7 cellular contexts compared by ENCODE assay signal in genomic region chr12:64626588-64626987, GRCh38. TPM values are rescaled to one million over a fixed set of nuclear protein-coding genes. Genes with fewer than 3 reads are reported as not detected.
A peak's percentile ranks its signal among the peaks of the same experiment; 100 is the strongest.
DNase-seq lines count a peak whose midpoint lies in the region; ATAC-seq and TF ChIP-seq lines count a peak whose summit lies in the region.
"Not testable (repeated sequence)": the region's sequence is repeated elsewhere in the genome, so short reads cannot be mapped to it uniquely, and the experiment has no call there.

No MANE protein-coding gene starts in this region.

- DNase-seq in CD8-positive, alpha-beta memory T cell; RWPE1 (ENCODE audit: low spot score); colonic mucosa; right atrium auricular region (ENCODE audit: low spot score); naive thymus-derived CD8-positive, alpha-beta T cell: not testable (repeated sequence)

- H3K27me3 Mint-ChIP-seq in CD8-positive, alpha-beta memory T cell; activated T-helper 17 cell treated with anti-CD3 and anti-CD28 coated beads, Interleukin-2, amount 50 U/mL, for 72 hours; naive thymus-derived CD8-positive, alpha-beta T cell; stimulated activated memory B cell treated with anti-CD40 and anti-IgM and Interleukin-4, amounts not matched to agents 10 μg/mL and 1 μg/mL and 100 μg/mL, for 72 hours: not testable (repeated sequence)

- H3K4me3 ChIP-seq in CD8-positive, alpha-beta memory T cell (ENCODE audit: low read length); colonic mucosa; right atrium auricular region: not testable (repeated sequence)

- peak overlapping the region in 4 of 7 donors; percentile 10 to 56 (median 18) for H3K4me3 Mint-ChIP-seq in CD8-positive, alpha-beta memory T cell
- peak overlapping the region; percentile 44 for H3K4me3 Mint-ChIP-seq in activated T-helper 17 cell treated with anti-CD3 and anti-CD28 coated beads, Interleukin-2, amount 50 U/mL, for 72 hours
- peak overlapping the region in 7 of 10 donors; percentile 12 to 73 (median 26) for H3K4me3 Mint-ChIP-seq in naive thymus-derived CD8-positive, alpha-beta T cell
- H3K4me3 Mint-ChIP-seq in stimulated activated memory B cell treated with anti-CD40 and anti-IgM and Interleukin-4, amounts not matched to agents 10 μg/mL and 1 μg/mL and 100 μg/mL, for 72 hours = not testable (repeated sequence)

- peaks cover 88% of the 10 kb centered on the region for H3K4me1 ChIP-seq in CD8-positive, alpha-beta memory T cell (ENCODE audit: insufficient read depth, low read length)
- H3K4me1 ChIP-seq in colonic mucosa (peaks cover 14% of the 10 kb centered on the region), right atrium auricular region (peaks cover 0 to 68% of the 10 kb centered on the region in 2 donors)

- ATAC-seq in activated T-helper 17 cell treated with anti-CD3 and anti-CD28 coated beads, Interleukin-2, amount 50 U/mL, for 72 hours (replicated peaks); naive thymus-derived CD8-positive, alpha-beta T cell; stimulated activated memory B cell treated with anti-CD40 and anti-IgM and Interleukin-4, amounts not matched to agents 10 μg/mL and 1 μg/mL and 100 μg/mL, for 72 hours: not testable (repeated sequence)

- H3K9me3 Mint-ChIP-seq in CD8-positive, alpha-beta memory T cell; activated T-helper 17 cell treated with anti-CD3 and anti-CD28 coated beads, Interleukin-2, amount 50 U/mL, for 72 hours; naive thymus-derived CD8-positive, alpha-beta T cell; stimulated activated memory B cell treated with anti-CD40 and anti-IgM and Interleukin-4, amounts not matched to agents 10 μg/mL and 1 μg/mL and 100 μg/mL, for 72 hours: not testable (repeated sequence)

- CTCF ChIA-PET in CD8-positive, alpha-beta memory T cell (lab: Charles Lee) = interaction anchor here (0.7 to 1.6 kb wide), 5 partner anchors 20 to 77 kb away, joined by 3 to 5 read pairs (median 4); no protein-coding TSS in a partner anchor
- CTCF ChIA-PET in RWPE1 (lab: Yijun Ruan, JAX) = interaction anchor here (0.8 kb wide), 1 partner anchor 71 kb away, joined by 4 read pairs; no protein-coding TSS in a partner anchor

- H3K27ac ChIP-seq in CD8-positive, alpha-beta memory T cell (ENCODE audit: low read depth, low read length) = not testable (repeated sequence)
- H3K27ac ChIP-seq in RWPE1 (peak overlapping the region; percentile 91), colonic mucosa (peak overlapping the region; percentile 91), right atrium auricular region (peak overlapping the region; percentile 83 to 88)

- POLR2A ChIA-PET in CD8-positive, alpha-beta memory T cell (lab: Charles Lee) = interaction anchor here (0.6 kb wide), 1 partner anchor 49 kb away, joined by 4 read pairs; no protein-coding TSS in a partner anchor
- POLR2A ChIA-PET in RWPE1 (lab: Yijun Ruan, JAX; ENCODE audit: low non-redundant PET) = not testable (repeated sequence)
- POLR2A ChIA-PET in naive thymus-derived CD8-positive, alpha-beta T cell (lab: Charles Lee) = interaction anchor here (0.6 to 4.3 kb wide), 5 partner anchors 9 to 51 kb away, joined by 3 to 31 read pairs (median 5); partner anchors contain the start of gene RASSF3

- H3K4me1 Mint-ChIP-seq in CD8-positive, alpha-beta memory T cell = peaks cover 69 to 91% (median 85%) of the 10 kb centered on the region in 3 donors
- peaks cover 39% of the 10 kb centered on the region for H3K4me1 Mint-ChIP-seq in activated T-helper 17 cell treated with anti-CD3 and anti-CD28 coated beads, Interleukin-2, amount 50 U/mL, for 72 hours
- peaks cover 32 to 90% (median 76%) of the 10 kb centered on the region in 4 donors for H3K4me1 Mint-ChIP-seq in naive thymus-derived CD8-positive, alpha-beta T cell
- peaks cover 65% of the 10 kb centered on the region for H3K4me1 Mint-ChIP-seq in stimulated activated memory B cell treated with anti-CD40 and anti-IgM and Interleukin-4, amounts not matched to agents 10 μg/mL and 1 μg/mL and 100 μg/mL, for 72 hours

- not testable (repeated sequence) for H3K9me3 ChIP-seq in CD8-positive, alpha-beta memory T cell (ENCODE audit: low read length); colonic mucosa; right atrium auricular region

- H3K36me3 ChIP-seq in CD8-positive, alpha-beta memory T cell (ENCODE audit: insufficient read depth, low read length); colonic mucosa; right atrium auricular region: not testable (repeated sequence)

- not testable (repeated sequence) for H3K27me3 ChIP-seq in CD8-positive, alpha-beta memory T cell (ENCODE audit: insufficient read depth, low read length, poor library complexity, severe bottlenecking); colonic mucosa; right atrium auricular region

- peaks cover 0 to 42% (median 10%) of the 10 kb centered on the region in 3 donors for H3K36me3 Mint-ChIP-seq in CD8-positive, alpha-beta memory T cell
- peaks cover 43% of the 10 kb centered on the region for H3K36me3 Mint-ChIP-seq in activated T-helper 17 cell treated with anti-CD3 and anti-CD28 coated beads, Interleukin-2, amount 50 U/mL, for 72 hours (ENCODE audit: low read depth)
- peaks cover 0 to 51% (median 12%) of the 10 kb centered on the region in 3 donors for H3K36me3 Mint-ChIP-seq in naive thymus-derived CD8-positive, alpha-beta T cell
- peaks cover 20% of the 10 kb centered on the region for H3K36me3 Mint-ChIP-seq in stimulated activated memory B cell treated with anti-CD40 and anti-IgM and Interleukin-4, amounts not matched to agents 10 μg/mL and 1 μg/mL and 100 μg/mL, for 72 hours

- not testable (repeated sequence) for TF ChIP-seq CTCF in RWPE1 (conservative IDR thresholded peaks at IDR 0.05; ENCODE audit: low read depth); colonic mucosa (IDR thresholded peaks at IDR 0.05); right atrium auricular region (IDR thresholded peaks at IDR 0.05)

- not testable (repeated sequence) for H3K9ac ChIP-seq in colonic mucosa (ENCODE audit: low read depth in 2 of 2, low read length in 2 of 2)

- intact Hi-C loops in colonic mucosa (cut with DNase I) = loop anchor here (5.0 kb wide), 1 partner anchor 51 kb away; no protein-coding TSS in a partner anchor

- peak overlapping the region in 3 of 8 donors; percentile 48 to 86 (median 83) for H3K27ac Mint-ChIP-seq in CD8-positive, alpha-beta memory T cell
- peak overlapping the region; percentile 16 for H3K27ac Mint-ChIP-seq in activated T-helper 17 cell treated with anti-CD3 and anti-CD28 coated beads, Interleukin-2, amount 50 U/mL, for 72 hours
- H3K27ac Mint-ChIP-seq in naive thymus-derived CD8-positive, alpha-beta T cell = peak overlapping the region in 5 of 10 donors; percentile 16 to 77 (median 52)
- H3K27ac Mint-ChIP-seq in stimulated activated memory B cell treated with anti-CD40 and anti-IgM and Interleukin-4, amounts not matched to agents 10 μg/mL and 1 μg/mL and 100 μg/mL, for 72 hours = peak overlapping the region; percentile 64

RNA-seq across cellular contexts. Expression of gene RASSF3, which starts 16.3 kb away (rescaled TPM):
- 10 to 100 TPM; 58.2 to 59.2 TPM for total RNA-seq in CD8-positive, alpha-beta memory T cell
- polyA plus RNA-seq in CD8-positive, alpha-beta memory T cell = 4.0 TPM
- total RNA-seq in activated T-helper 17 cell treated with anti-CD3 and anti-CD28 coated beads, Interleukin-2, amount 50 U/mL, for 72 hours = 10 to 100 TPM; 31.0 to 43.9 TPM
- total RNA-seq in colonic mucosa = 10 to 100 TPM; 52.6 to 90.3 TPM
- 10 to 100 TPM; 55.4 to 88.4 TPM for total RNA-seq in right atrium auricular region
- 100 to 1,000 TPM; 172 to 177 TPM for total RNA-seq in naive thymus-derived CD8-positive, alpha-beta T cell
- polyA plus RNA-seq in naive thymus-derived CD8-positive, alpha-beta T cell = 1 to 10 TPM; 5.5 to 7.8 (median 5.7) TPM
